In the genomic region with DNA sequence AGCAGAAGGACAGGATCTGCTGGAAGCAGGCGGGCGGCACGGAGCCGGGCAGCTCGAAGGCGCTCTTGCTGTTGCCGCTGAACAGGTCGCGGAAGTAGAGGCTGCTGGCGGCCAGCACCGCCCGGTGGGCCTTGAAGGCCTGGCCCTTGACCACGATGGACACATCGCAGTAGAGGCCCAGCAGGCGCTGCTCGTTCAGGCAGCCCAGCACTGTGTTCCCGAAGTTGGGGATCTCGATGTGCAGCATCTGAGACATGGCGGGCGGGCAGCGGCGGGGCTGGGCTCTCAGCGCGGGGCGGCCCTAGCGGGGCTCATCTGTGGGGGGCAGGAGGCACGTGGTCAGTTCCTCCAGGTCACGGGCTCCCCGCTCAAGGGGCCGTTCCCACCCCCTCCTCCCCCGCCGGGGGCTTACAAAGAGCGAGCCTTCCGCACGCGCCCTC, we compare ENCODE assay signal across 13 cellular contexts. TPM values are rescaled to one million over a fixed set of nuclear protein-coding genes. Genes with fewer than 3 reads are reported as not detected.
DNase-seq lines count a peak whose midpoint lies in the region; ATAC-seq and TF ChIP-seq lines count a peak whose summit lies in the region.
"Had no signal": no experiment of that assay in that cellular context is flagged by ENCODE, and none has a peak within 500 bp of the region (broad histone marks: within the 10 kb centered on the region; RNA-seq: fewer than 3 reads in every experiment).

No MANE protein-coding gene starts in this region.

- no peaks in the 10 kb centered on the region for H3K9me3 Mint-ChIP-seq in natural killer cell treated with Interleukin-12 subunit alpha and Interleukin-12 subunit beta and Interleukin-15 and Interleukin-18, amount 100 ng/mL, for 72 hours
- H3K9me3 Mint-ChIP-seq: CD4-positive, CD25-positive, alpha-beta regulatory T cell had no signal

- no peaks in the 10 kb centered on the region for H3K36me3 Mint-ChIP-seq in natural killer cell treated with Interleukin-12 subunit alpha and Interleukin-12 subunit beta and Interleukin-15 and Interleukin-18, amount 100 ng/mL, for 72 hours
- H3K36me3 Mint-ChIP-seq: CD4-positive, CD25-positive, alpha-beta regulatory T cell had no signal

- H3K4me3 ChIP-seq in AG04449 (ENCODE audit: low read depth, low read length): peak overlapping the region; percentile 74
- peak overlapping the region; percentile 53 to 60 for H3K4me3 ChIP-seq in Panc1 (ENCODE audit: low read depth in 2 of 2, low read length in 2 of 2)
- peak overlapping the region in 1 of 4 experiments; percentile 63 for H3K4me3 ChIP-seq in fibroblast of lung (replicated peaks in 1 of 4; ENCODE audit: control extremely low read depth in 1 of 4, insufficient read depth in 1 of 4, low read depth in 3 of 4, low read length in 4 of 4)
- no peak overlapping the region for H3K4me3 ChIP-seq in muscle layer of colon (ENCODE audit: low read depth in 1 of 2, low read length in 2 of 2)

- H3K36me3 ChIP-seq in Panc1 (ENCODE audit: control insufficient read depth, insufficient read depth, low read length) (no peaks in the 10 kb centered on the region), fibroblast of lung (ENCODE audit: control insufficient read depth, insufficient read depth, low read length) (peaks cover 16% of the 10 kb centered on the region), muscle layer of colon (ENCODE audit: insufficient read depth, low read length) (peaks cover 11% of the 10 kb centered on the region)

- no peak overlapping the region for H3K4me3 Mint-ChIP-seq in natural killer cell treated with Interleukin-12 subunit alpha and Interleukin-12 subunit beta and Interleukin-15 and Interleukin-18, amount 100 ng/mL, for 72 hours
- H3K4me3 Mint-ChIP-seq: CD4-positive, CD25-positive, alpha-beta regulatory T cell had no signal

- H3K4me1 ChIP-seq in Panc1 (ENCODE audit: control insufficient read depth, insufficient read depth, low read length): peaks cover 53% of the 10 kb centered on the region
- peaks cover 11% of the 10 kb centered on the region for H3K4me1 ChIP-seq in fibroblast of lung (ENCODE audit: control insufficient read depth, extremely low read depth, insufficient read depth, low read length)
- peaks cover 39% of the 10 kb centered on the region for H3K4me1 ChIP-seq in muscle layer of colon (ENCODE audit: insufficient read depth, low read length)

- intact Hi-C loops in Panc1 (cut with micrococcal nuclease; ENCODE audit: unreplicated experiment): no loop called here
- intact Hi-C loops in left colon (cut with DNase I, micrococcal nuclease): no loop called here

- CTCF ChIA-PET in AG04449 (lab: Yijun Ruan, JAX) (interaction anchor here (1.2 kb wide), 1 partner anchor 72 kb away, joined by 3 read pairs; no protein-coding TSS in a partner anchor), Panc1 (lab: Charles Lee) (no interaction called here)

- no peak overlapping the region for H3K27ac Mint-ChIP-seq in natural killer cell treated with Interleukin-12 subunit alpha and Interleukin-12 subunit beta and Interleukin-15 and Interleukin-18, amount 100 ng/mL, for 72 hours
- H3K27ac Mint-ChIP-seq: CD4-positive, CD25-positive, alpha-beta regulatory T cell had no signal

- DNase-seq in AG04449 (ENCODE audit: low read depth, low spot score) (no peak), Panc1 (ENCODE audit: low read depth, low spot score) (no peak), fibroblast of lung (ENCODE audit: low read depth in 2 of 2) (no peak), left colon (no peak), AG08395 (ENCODE audit: low spot score) (no peak)
- DNase-seq in natural killer cell treated with Interleukin-12 subunit alpha and Interleukin-12 subunit beta and Interleukin-15 and Interleukin-18, amount 100 ng/mL, for 72 hours (ENCODE audit: low spot score): no peak
- DNase-seq: CD4-positive, CD25-positive, alpha-beta regulatory T cell; NCI-H187; WERI-Rb-1 had no signal

- in situ Hi-C loops in Panc1 (cut with HindIII; ENCODE audit: low pct_unique_long_range_greater_than_20kb, low sequenced_read_pairs): no loop called here

- no peak for ATAC-seq in Panc1
- ATAC-seq in natural killer cell treated with Interleukin-12 subunit alpha and Interleukin-12 subunit beta and Interleukin-15 and Interleukin-18, amount 100 ng/mL, for 72 hours: no peak
- no peak for ATAC-seq in left colon
- no peak for ATAC-seq in HG03025 (IDR thresholded peaks at IDR 0.05; ENCODE audit: low FRiP score, unreplicated experiment)
- ATAC-seq: pancreas had no signal

- H3K27me3 Mint-ChIP-seq in natural killer cell treated with Interleukin-12 subunit alpha and Interleukin-12 subunit beta and Interleukin-15 and Interleukin-18, amount 100 ng/mL, for 72 hours: no peaks in the 10 kb centered on the region

- H3K79me2 ChIP-seq in fibroblast of lung (ENCODE audit: control insufficient read depth, insufficient read depth, low read length): peaks cover 13% of the 10 kb centered on the region

- no TSS peak for BruUV-seq in Panc1 (replicated peaks; lab: Mats Ljungman, UMichigan)

- H3K27me3 ChIP-seq in Panc1 (ENCODE audit: control insufficient read depth, insufficient read depth, low read length) (no peaks in the 10 kb centered on the region), fibroblast of lung (ENCODE audit: control insufficient read depth, insufficient read depth, low read length) (no peaks in the 10 kb centered on the region), muscle layer of colon (ENCODE audit: control insufficient read depth in 1 of 2, insufficient read depth in 2 of 2, low read length in 2 of 2) (no peaks in the 10 kb centered on the region)
- H3K27me3 ChIP-seq: pancreas, upper lobe of left lung had no signal

- POLR2A ChIA-PET in AG04449 (lab: Yijun Ruan, JAX) (no interaction called here), Panc1 (lab: Charles Lee) (no interaction called here)

- H3K27ac ChIP-seq in Panc1 (ENCODE audit: low read length) (peak overlapping the region; percentile 94), fibroblast of lung (ENCODE audit: insufficient read depth, low read length) (no peak overlapping the region), muscle layer of colon (ENCODE audit: low read depth, low read length) (peak overlapping the region; percentile 84)

- peaks cover 9 to 11% of the 10 kb centered on the region in 2 donors for H3K4me1 Mint-ChIP-seq in natural killer cell treated with Interleukin-12 subunit alpha and Interleukin-12 subunit beta and Interleukin-15 and Interleukin-18, amount 100 ng/mL, for 72 hours (ENCODE audit: low read depth in 2 of 2)

- H4K20me1 ChIP-seq in fibroblast of lung (ENCODE audit: control insufficient read depth, extremely low read depth, insufficient read depth, low read length): no peaks in the 10 kb centered on the region

- no peak overlapping the region for H2AFZ ChIP-seq in fibroblast of lung (ENCODE audit: low read length)

- H3K4me2 ChIP-seq in fibroblast of lung (ENCODE audit: extremely low read depth, insufficient read depth, low read length): peak overlapping the region; percentile 66

- no peaks in the 10 kb centered on the region for H3K9me3 ChIP-seq in Panc1 (ENCODE audit: control insufficient read depth, insufficient read depth, low read depth, low read length)
- H3K9me3 ChIP-seq in fibroblast of lung (ENCODE audit: control insufficient read depth, insufficient read depth, low read depth, low read length): no peaks in the 10 kb centered on the region
- no peaks in the 10 kb centered on the region for H3K9me3 ChIP-seq in muscle layer of colon (ENCODE audit: low read length)
- H3K9me3 ChIP-seq: pancreas, upper lobe of left lung had no signal

- H3K9ac ChIP-seq in fibroblast of lung (ENCODE audit: insufficient read depth, low read length) (no peak overlapping the region), muscle layer of colon (ENCODE audit: low read length) (no peak overlapping the region)

- TF ChIP-seq CTCF in AG04449 (IDR thresholded peaks at IDR 0.05; ENCODE audit: insufficient read depth, low read length, missing control alignments) (no peak), Panc1 (IDR thresholded peaks at IDR 0.05) (no peak), fibroblast of lung (conservative IDR thresholded peaks at IDR 0.05 in 1 of 2, IDR thresholded peaks at IDR 0.05 in 1 of 2; ENCODE audit: low read depth in 1 of 2, low read length in 2 of 2) (no peak)

RNA-seq across cellular contexts. Expression of a gene that starts 44.8 kb away (rescaled TPM):
- total RNA-seq in Panc1 (2021; ENCODE audit: unreplicated experiment): 62.0 TPM
- polyA plus RNA-seq in Panc1 (2012; ENCODE audit: insufficient read length): 46.2 TPM
- 18.2 and 18.5 TPM in 2 replicates for total RNA-seq in fibroblast of lung
- 12.3 and 14.4 TPM in 2 replicates for polyA plus RNA-seq in fibroblast of lung
- 19.3 and 19.8 TPM in 2 replicates for polyA plus RNA-seq in fibroblast of lung (2012)
- polyA minus RNA-seq in fibroblast of lung (ENCODE audit: low replicate concordance): 18.7 and 24.5 TPM in 2 replicates
- total RNA-seq in natural killer cell treated with Interleukin-12 subunit alpha and Interleukin-12 subunit beta and Interleukin-15 and Interleukin-18, amount 100 ng/mL, for 72 hours: 10 to 100 TPM; 19.2 to 21.1 TPM
- total RNA-seq in left colon: 10 to 100 TPM; 16.0 to 25.2 TPM

Comparison
In these comparisons a context has a peak if more than half of its experiments do, and no peak if none do; other contexts are left out.
1. H3K4me3 ChIP-seq: peak in AG04449 (single experiment) and Panc1 (2 of 2); none in muscle layer of colon (0 of 2).